Comparison of ENCODE assay signal across 17 cellular contexts in genomic region chr7:139989366-139990141, GRCh38.
"Had no signal": no experiment of that assay in that cellular context is flagged by ENCODE, and none has a peak within 500 bp of the region (broad histone marks: within the 10 kb centered on the region; RNA-seq: fewer than 3 reads in every experiment).

No MANE protein-coding gene starts in this region.

- H3K4me3 Mint-ChIP-seq: neural crest cell had no signal

- H3K9me3 Mint-ChIP-seq: neural crest cell had no signal

- ATAC-seq: activated CD4-positive, CD25-positive, alpha-beta regulatory T cell treated with anti-CD3 and anti-CD28 coated beads, Interleukin-2, amount 50 U/mL, for 24 hours; left ventricle myocardium superior had no signal

- H3K4me3 ChIP-seq: adrenal gland, coronary artery, ovary had no signal

- H3K4me1 ChIP-seq: adrenal gland had no signal

- H3K36me3 ChIP-seq: adrenal gland, ovary had no signal

- H3K9me3 ChIP-seq: adrenal gland, ovary had no signal

- FAIRE-seq: urothelium cell line had no signal

- H3K27ac ChIP-seq: adrenal gland, coronary artery, ovary had no signal

- H3K27me3 ChIP-seq: adrenal gland, ovary had no signal

- DNase-seq: activated naive CD4-positive, alpha-beta T cell treated with anti-CD3 and anti-CD28 coated beads, Interleukin-2, amount 50 U/mL, for 16 hours; activated T-cell treated with anti-CD3 and anti-CD28 coated beads, Interleukin-2, amount 50 U/mL, for 1 hour; adrenal gland; caudate nucleus; effector memory CD4-positive, alpha-beta T cell; foreskin fibroblast; kidney glomerular epithelial cell; left ventricle myocardium superior; ovary; retina; stimulated activated CD4-positive, alpha-beta T cell treated with anti-CD3 and anti-CD28 coated beads, Interleukin-12 subunit alpha, Interleukin-12 subunit beta, amount 100 ng/mL, for 4 hours; stimulated activated CD4-positive, alpha-beta T cell treated with anti-CD3 and anti-CD28 coated beads, Interleukin-2, amount 100 ng/mL, for 24 hours; T-helper 9 cell had no signal
